ENCODE assay signal across 28 cellular contexts in genomic region chr18:26454616-26455015, GRCh38.
"Had no signal": no experiment of that assay in that cellular context is flagged by ENCODE, and none has a peak within 500 bp of the region (broad histone marks: within the 10 kb centered on the region; RNA-seq: fewer than 3 reads in every experiment).

No MANE protein-coding gene starts in this region.

- H2AFZ ChIP-seq: hepatocyte, neural progenitor cell, parathyroid adenoma had no signal

- H3K9me3 Mint-ChIP-seq: mesothelial cell of epicardium; naive thymus-derived CD4-positive, alpha-beta T cell; natural killer cell treated with Interleukin-12 subunit alpha and Interleukin-12 subunit beta and Interleukin-15 and Interleukin-18, amount 100 ng/mL, for 72 hours; neural progenitor cell; stimulated activated memory B cell treated with anti-CD40 and anti-IgM and Interleukin-4, amounts not matched to agents 10 μg/mL and 1 μg/mL and 100 μg/mL, for 72 hours; stimulated activated naive CD8-positive, alpha-beta T cell treated with anti-CD3 and anti-CD28 coated beads, Interleukin-15, amount 100 ng/mL, for 72 hours; type B pancreatic cell had no signal

- H3K9ac ChIP-seq: neural progenitor cell, parathyroid adenoma had no signal

- H3K27me3 ChIP-seq: hepatocyte, neural progenitor cell, neutrophil, right lobe of liver, tibial nerve, uterus had no signal

- H3K36me3 ChIP-seq: neural progenitor cell, neutrophil, right lobe of liver, uterus had no signal

- H3K4me2 ChIP-seq: hepatocyte, neural progenitor cell, smooth muscle cell had no signal

- H3K27me3 Mint-ChIP-seq: stimulated activated memory B cell treated with anti-CD40 and anti-IgM and Interleukin-4, amounts not matched to agents 10 μg/mL and 1 μg/mL and 100 μg/mL, for 72 hours; type B pancreatic cell had no signal

- ATAC-seq: left cardiac atrium; left lobe of liver; lower lobe of right lung; naive thymus-derived CD4-positive, alpha-beta T cell; natural killer cell treated with Interleukin-12 subunit alpha and Interleukin-12 subunit beta and Interleukin-15 and Interleukin-18, amount 100 ng/mL, for 72 hours; psoas muscle; right lobe of liver; stimulated activated memory B cell treated with anti-CD40 and anti-IgM and Interleukin-4, amounts not matched to agents 10 μg/mL and 1 μg/mL and 100 μg/mL, for 72 hours; stimulated activated naive CD8-positive, alpha-beta T cell treated with anti-CD3 and anti-CD28 coated beads, Interleukin-15, amount 100 ng/mL, for 72 hours had no signal

- H3K4me3 Mint-ChIP-seq: mesothelial cell of epicardium; naive thymus-derived CD4-positive, alpha-beta T cell; natural killer cell treated with Interleukin-12 subunit alpha and Interleukin-12 subunit beta and Interleukin-15 and Interleukin-18, amount 100 ng/mL, for 72 hours; neural progenitor cell; stimulated activated memory B cell treated with anti-CD40 and anti-IgM and Interleukin-4, amounts not matched to agents 10 μg/mL and 1 μg/mL and 100 μg/mL, for 72 hours; stimulated activated naive CD8-positive, alpha-beta T cell treated with anti-CD3 and anti-CD28 coated beads, Interleukin-15, amount 100 ng/mL, for 72 hours; type B pancreatic cell had no signal

- H3K36me3 Mint-ChIP-seq: natural killer cell treated with Interleukin-12 subunit alpha and Interleukin-12 subunit beta and Interleukin-15 and Interleukin-18, amount 100 ng/mL, for 72 hours; stimulated activated memory B cell treated with anti-CD40 and anti-IgM and Interleukin-4, amounts not matched to agents 10 μg/mL and 1 μg/mL and 100 μg/mL, for 72 hours had no signal

- H3K27ac ChIP-seq: hepatocyte, lower lobe of right lung, neural progenitor cell, neutrophil, parathyroid adenoma, psoas muscle, right lobe of liver, tibial nerve, uterus had no signal

- H3K4me1 ChIP-seq: lower lobe of right lung, parathyroid adenoma, psoas muscle, tibial nerve, uterus had no signal

- H3K27ac Mint-ChIP-seq: mesothelial cell of epicardium; naive thymus-derived CD4-positive, alpha-beta T cell; natural killer cell treated with Interleukin-12 subunit alpha and Interleukin-12 subunit beta and Interleukin-15 and Interleukin-18, amount 100 ng/mL, for 72 hours; neural progenitor cell; stimulated activated memory B cell treated with anti-CD40 and anti-IgM and Interleukin-4, amounts not matched to agents 10 μg/mL and 1 μg/mL and 100 μg/mL, for 72 hours; stimulated activated naive CD8-positive, alpha-beta T cell treated with anti-CD3 and anti-CD28 coated beads, Interleukin-15, amount 100 ng/mL, for 72 hours; type B pancreatic cell had no signal

- H3K9me3 ChIP-seq: lower lobe of right lung, neutrophil, psoas muscle, right lobe of liver, tibial nerve, uterus had no signal

- H3K79me2 ChIP-seq: hepatocyte, parathyroid adenoma had no signal

- DNase-seq: islet precursor cell; left cardiac atrium; lower lobe of right lung; mammary epithelial cell; mesendoderm; naive thymus-derived CD4-positive, alpha-beta T cell; occipital lobe; psoas muscle; right lobe of liver; stimulated activated CD4-positive, alpha-beta T cell treated with anti-CD3 and anti-CD28 coated beads, Interleukin-1b, Interleukin-23, amount 100 ng/mL, for 48 hours; stimulated activated CD4-positive, alpha-beta T cell treated with anti-CD3 and anti-CD28 coated beads, Interleukin-2, amount 100 ng/mL, for 48 hours; stimulated activated CD4-positive, alpha-beta T cell treated with anti-CD3 and anti-CD28 coated beads, Interleukin-4, amount 100 ng/mL, for 4 hours; stimulated activated CD8-positive, alpha-beta memory T cell treated with anti-CD3 and anti-CD28 coated beads, Interleukin-4, amount 100 ng/mL, for 48 hours; stimulated activated naive CD4-positive, alpha-beta T cell treated with Interleukin-2 at 50 U/mL for 16 hours; stimulated activated naive CD8-positive, alpha-beta T cell treated with anti-CD3 and anti-CD28 coated beads, Interleukin-15, amount 100 ng/mL, for 72 hours; substantia nigra; uterus had no signal

- H3K4me3 ChIP-seq: hepatocyte, lower lobe of right lung, neural progenitor cell, psoas muscle, right lobe of liver, smooth muscle cell, tibial nerve, uterus had no signal
